Comparison of ENCODE assay signal across 7 cellular contexts in the genomic region with DNA sequence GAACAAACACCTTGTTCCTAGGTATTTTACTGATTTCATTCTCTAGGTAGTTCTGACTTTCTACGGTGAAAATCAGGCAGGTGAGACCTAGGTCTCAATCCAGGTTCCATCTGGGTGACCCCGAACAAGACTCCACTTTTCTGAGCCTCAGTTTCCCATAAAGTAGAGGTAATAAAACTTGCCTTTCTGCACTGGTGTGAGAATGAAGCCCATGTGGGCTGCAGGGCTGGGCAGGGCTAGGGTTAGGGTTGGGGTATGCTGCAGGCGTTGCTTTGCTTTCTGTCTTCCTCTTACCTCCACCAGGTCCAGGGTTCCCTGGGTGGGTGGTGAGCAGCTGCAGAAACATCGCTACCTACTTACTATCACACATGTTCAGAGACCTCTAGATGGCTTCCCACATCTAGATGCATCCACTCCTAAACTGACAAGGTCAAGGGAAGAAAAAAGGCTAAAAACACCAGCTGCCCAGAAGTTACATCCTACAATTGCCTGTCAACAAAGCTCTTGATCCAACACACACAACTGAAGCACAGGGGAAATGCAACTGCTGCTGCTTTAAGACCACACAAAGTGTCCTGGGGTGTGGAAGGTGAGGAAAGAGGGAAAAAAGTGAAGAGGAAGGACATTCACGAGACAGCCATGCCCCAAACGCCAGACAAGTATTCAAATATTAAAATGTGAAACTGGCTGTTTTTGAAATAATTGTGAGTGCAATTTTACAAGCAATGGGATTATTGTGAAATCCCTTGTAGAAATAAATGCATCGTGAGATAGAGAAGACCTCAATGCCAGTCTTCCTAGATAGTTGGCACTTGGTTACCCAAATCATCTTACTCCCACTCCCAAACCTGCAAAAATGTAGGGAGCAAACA. TPM values are rescaled to one million over a fixed set of nuclear protein-coding genes. Genes with fewer than 3 reads are reported as not detected.
DNase-seq lines count a peak whose midpoint lies in the region; FAIRE-seq and TF ChIP-seq lines count a peak whose summit lies in the region.

No MANE protein-coding gene starts in this region.

- no peak overlapping the region for H3K9ac ChIP-seq in smooth muscle cell (ENCODE audit: low read depth)

- H3K27me3 ChIP-seq in right atrium auricular region: no peaks in the 10 kb centered on the region
- H3K27me3 ChIP-seq in smooth muscle cell (ENCODE audit: low read depth): no peaks in the 10 kb centered on the region

- peaks cover 20% of the 10 kb centered on the region for H3F3A ChIP-seq in smooth muscle cell (ENCODE audit: low read depth)

- H2AFZ ChIP-seq in smooth muscle cell (ENCODE audit: low read depth): no peak overlapping the region

- TF ChIP-seq CTCF in VCaP (conservative IDR thresholded peaks at IDR 0.05) (no peak), right atrium auricular region (IDR thresholded peaks at IDR 0.05) (no peak), smooth muscle cell (IDR thresholded peaks at IDR 0.05; ENCODE audit: borderline replicate concordance, insufficient read depth, poor library complexity, severe bottlenecking) (no peak)

- no peaks in the 10 kb centered on the region for H4K20me1 ChIP-seq in smooth muscle cell (ENCODE audit: low read depth)

- H3K4me1 ChIP-seq in right atrium auricular region (peaks cover 0 to 77% of the 10 kb centered on the region in 2 donors), smooth muscle cell (ENCODE audit: low read depth) (peaks cover 24% of the 10 kb centered on the region)

- H3K36me3 ChIP-seq in right atrium auricular region (no peaks in the 10 kb centered on the region), smooth muscle cell (ENCODE audit: low read depth) (no peaks in the 10 kb centered on the region)

- no peak for DNase-seq in GM19239 (ENCODE audit: insufficient read length, low spot score)
- DNase-seq in right atrium auricular region (ENCODE audit: low spot score): peak; percentile 57
- DNase-seq in smooth muscle cell (lab: John Stamatoyannopoulos, UW; ENCODE audit: unreplicated experiment): no peak
- no peak for DNase-seq in SIG-M5 (lab: John Stamatoyannopoulos, UW)
- DNase-seq in NCI-H2029 (lab: John Stamatoyannopoulos, UW): no peak
- no peak for DNase-seq in NCI-H146 (lab: John Stamatoyannopoulos, UW)

- H3K4me2 ChIP-seq in smooth muscle cell: peak overlapping the region; percentile 73

- H3K79me2 ChIP-seq in smooth muscle cell (ENCODE audit: low read depth): no peaks in the 10 kb centered on the region

- H3K9me3 ChIP-seq in right atrium auricular region (no peaks in the 10 kb centered on the region), smooth muscle cell (replicated peaks; ENCODE audit: low read depth) (no peaks in the 10 kb centered on the region)

- 77% methylated on average over 7 of the region's 7 CpGs for WGBS in smooth muscle cell (ENCODE audit: low lambda C conversion rate)

- peak overlapping the region in 1 of 2 donors; percentile 3 for H3K4me3 ChIP-seq in right atrium auricular region
- H3K4me3 ChIP-seq in smooth muscle cell: no peak overlapping the region

- H3K27ac ChIP-seq in VCaP: peak overlapping the region; percentile 94
- H3K27ac ChIP-seq in right atrium auricular region: peak overlapping the region; percentile 85 to 86
- peak overlapping the region; percentile 93 for H3K27ac ChIP-seq in smooth muscle cell (ENCODE audit: low read depth)

- peak; percentile 57 for FAIRE-seq in GM19239 (lab: Jason Lieb, UNC)

RNA-seq across cellular contexts. Expression of gene MBP, which starts 23.5 kb away (rescaled TPM):
- total RNA-seq in right atrium auricular region (10 to 100 TPM; 15.4 to 15.8 TPM), smooth muscle cell (4.5 and 5.1 TPM in 2 replicates)
- polyA plus RNA-seq in smooth muscle cell: 1.4 and 6.3 TPM in 2 replicates
